ENCODE assay signal across 17 cellular contexts in genomic region chr21:45959779-45960390, GRCh38. TPM values are rescaled to one million over a fixed set of nuclear protein-coding genes. Genes with fewer than 3 reads are reported as not detected.
DNase-seq lines count a peak whose midpoint lies in the region; ATAC-seq and TF ChIP-seq lines count a peak whose summit lies in the region.
"Had no signal": no experiment of that assay in that cellular context is flagged by ENCODE, and none has a peak within 500 bp of the region (broad histone marks: within the 10 kb centered on the region; RNA-seq: fewer than 3 reads in every experiment).

No MANE protein-coding gene starts in this region.

- H3K23ac ChIP-seq in neuronal stem cell (ENCODE audit: low read depth, low read length, poor library complexity): no peak overlapping the region

- no peak overlapping the region for H4K91ac ChIP-seq in neuronal stem cell (ENCODE audit: low read depth, low read length, poor library complexity)

- no peak overlapping the region for H2BK15ac ChIP-seq in neuronal stem cell (ENCODE audit: low read length)

- H3K36me3 ChIP-seq in neuronal stem cell (replicated peaks in 1 of 2; ENCODE audit: control insufficient read depth in 2 of 2, insufficient read depth in 2 of 2, low read length in 2 of 2) (no peaks in the 10 kb centered on the region), vagina (no peaks in the 10 kb centered on the region)
- H3K36me3 ChIP-seq: SJSA1 had no signal

- H3K4me1 ChIP-seq in neuronal stem cell (ENCODE audit: control insufficient read depth in 2 of 2, insufficient read depth in 1 of 2, low read depth in 1 of 2, low read length in 2 of 2) (no peaks in the 10 kb centered on the region), vagina (peaks cover 33% of the 10 kb centered on the region)
- H3K4me1 ChIP-seq: SJSA1 had no signal

- H3K27ac ChIP-seq in neuronal stem cell (replicated peaks; ENCODE audit: low read length): no peak overlapping the region
- peak overlapping the region; percentile 74 for H3K27ac ChIP-seq in vagina
- H3K27ac ChIP-seq: SJSA1 had no signal

- peaks cover 14% of the 10 kb centered on the region for H3K4me1 Mint-ChIP-seq in HFFc6 (ENCODE audit: low read depth)

- no peak for ATAC-seq in Right ventricle myocardium inferior
- ATAC-seq in left cardiac atrium: no peak

- peak overlapping the region; percentile 27 for H3K9ac ChIP-seq in neuronal stem cell (ENCODE audit: low read depth, low read length, poor library complexity)

- peak overlapping the region; percentile 57 for H3K14ac ChIP-seq in neuronal stem cell (ENCODE audit: low read length)

- H3K36me3 Mint-ChIP-seq in HFFc6 (ENCODE audit: low read depth): peaks cover 16% of the 10 kb centered on the region

- H2AFZ ChIP-seq in neuronal stem cell (ENCODE audit: low read length): no peak overlapping the region

- peaks cover 51% of the 10 kb centered on the region for H3K27me3 Mint-ChIP-seq in HFFc6 (ENCODE audit: insufficient read depth)

- H3K4ac ChIP-seq in neuronal stem cell (ENCODE audit: low read length): no peak overlapping the region

- H2BK5ac ChIP-seq in neuronal stem cell (ENCODE audit: low read length): no peak overlapping the region

- peak overlapping the region; percentile 17 for H2AK5ac ChIP-seq in neuronal stem cell (ENCODE audit: low read depth, low read length)

- H2BK120ac ChIP-seq in neuronal stem cell (ENCODE audit: low read depth, low read length): no peak overlapping the region

- H3K4me3 Mint-ChIP-seq in HFFc6: no peak overlapping the region
- H3K4me3 Mint-ChIP-seq: CD4-positive, alpha-beta T cell had no signal

- peaks cover 34% of the 10 kb centered on the region for H3K9me3 Mint-ChIP-seq in HFFc6

- peak; percentile 44 for DNase-seq in Right ventricle myocardium inferior (ENCODE audit: missing footprints)
- DNase-seq in left cardiac atrium: no peak
- peak; percentile 57 for DNase-seq in cerebellum (ENCODE audit: low spot score)
- no peak for DNase-seq in neuronal stem cell (ENCODE audit: low spot score)
- no peak for DNase-seq in vagina (ENCODE audit: extremely low spot score in 2 of 2)
- DNase-seq in hepatic stellate cell (ENCODE audit: low spot score): no peak
- no peak for DNase-seq in DMS153 treated with DMSO at 0.1 percent for 48 hours (lab: John Stamatoyannopoulos, UW; ENCODE audit: unreplicated experiment)
- DNase-seq in HFFc6: no peak
- DNase-seq: 8988T; CD4-positive, alpha-beta T cell; DMS153; EL; NCI-H1417 treated with DMSO at 0.1 percent for 48 hours; NCI-H187 treated with DMSO at 0.1 percent for 48 hours; NCI-H345; NCI-H524 treated with DMSO at 0.1 percent for 48 hours had no signal

- H3K4me2 ChIP-seq in neuronal stem cell (ENCODE audit: insufficient read depth, low read length, poor library complexity, severe bottlenecking): no peak overlapping the region

- TF ChIP-seq POLR2A in vagina (IDR thresholded peaks at IDR 0.05): no peak

- intact Hi-C loops in Right ventricle myocardium inferior (cut with DNase I): no loop called here
- intact Hi-C loops in left cardiac atrium (cut with DNase I): no loop called here
- intact Hi-C loops in vagina (cut with DNase I): no loop called here

- peak overlapping the region; percentile 33 for H3K18ac ChIP-seq in neuronal stem cell (ENCODE audit: low read length)

- TF ChIP-seq CTCF in vagina (IDR thresholded peaks at IDR 0.05) (no peak), HFFc6 (IDR thresholded peaks at IDR 0.05) (no peak)

- peaks cover 0 to 4% (median 0%) of the 10 kb centered on the region in 3 experiments for H3K27me3 ChIP-seq in neuronal stem cell (ENCODE audit: control insufficient read depth in 3 of 3, insufficient read depth in 3 of 3, low read depth in 1 of 3, low read length in 3 of 3)
- no peaks in the 10 kb centered on the region for H3K27me3 ChIP-seq in vagina
- H3K27me3 ChIP-seq: SJSA1 had no signal

- H3K79me1 ChIP-seq in neuronal stem cell (ENCODE audit: low read depth, low read length): no peaks in the 10 kb centered on the region

- H3K4me3 ChIP-seq in neuronal stem cell (ENCODE audit: low read length in 2 of 2): peak overlapping the region in 1 of 2 donors; percentile 46
- H3K4me3 ChIP-seq in vagina: no peak overlapping the region
- H3K4me3 ChIP-seq: SJSA1 had no signal

- H3K9me3 ChIP-seq in neuronal stem cell (replicated peaks in 1 of 2; ENCODE audit: control insufficient read depth in 2 of 2, insufficient read depth in 1 of 2, low read depth in 1 of 2, low read length in 2 of 2) (peaks cover 4 to 10% of the 10 kb centered on the region in 2 donors), vagina (no peaks in the 10 kb centered on the region)

- no peak overlapping the region for H4K8ac ChIP-seq in neuronal stem cell (ENCODE audit: low read depth, low read length)

- no CpG with 5 or more reads among the region's 11 CpGs for WGBS in neuronal stem cell (ENCODE audit: extremely low coverage in 2 of 2, insufficient read length in 2 of 2, insufficient replicate concordance in 1 of 2), 2 donors

- H2BK12ac ChIP-seq in neuronal stem cell (ENCODE audit: low read length): no peak overlapping the region

- H3K27ac Mint-ChIP-seq in HFFc6: no peak overlapping the region
- H3K27ac Mint-ChIP-seq: CD4-positive, alpha-beta T cell had no signal

RNA-seq across cellular contexts. Expression of gene COL6A1, which starts 21.7 kb away (rescaled TPM):
- total RNA-seq in Right ventricle myocardium inferior (228 TPM), left cardiac atrium (100 to 1,000 TPM; 244 to 247 TPM), cerebellum (88.8 TPM), vagina (520 TPM)
- 54.3 TPM for polyA plus RNA-seq in neuronal stem cell (2013, experiment 1 of 2)
- 53.4 TPM for polyA plus RNA-seq in neuronal stem cell (2013, experiment 2 of 2)
- 100 to 1,000 TPM; 350 to 415 (median 382) TPM for total RNA-seq in HFFc6 (2021; fragmentation: NEBNext Ultra II Directional; extraction: Animal tissue kit (Norgen Biotek cat#: 25700))

Comparison
In these comparisons a context has a peak if more than half of its experiments do, and no peak if none do; other contexts are left out.
1. DNase-seq: peak in Right ventricle myocardium inferior (single experiment) and cerebellum (single experiment); none in left cardiac atrium (single experiment), neuronal stem cell (single experiment), vagina (0 of 2), hepatic stellate cell (single experiment), DMS153 treated with DMSO at 0.1 percent for 48 hours (single experiment) and HFFc6 (single experiment).